Comparison of ENCODE assay signal across 8 cellular contexts in genomic region chr13:38415233-38415632, GRCh38.
DNase-seq lines count a peak whose midpoint lies in the region; ATAC-seq, FAIRE-seq and TF ChIP-seq lines count a peak whose summit lies in the region.

No MANE protein-coding gene starts in this region.

- peak; percentile 99 for ATAC-seq in GM18505 (IDR thresholded peaks at IDR 0.05; ENCODE audit: unreplicated experiment)
- ATAC-seq in GM21515 (IDR thresholded peaks at IDR 0.05; ENCODE audit: unreplicated experiment) = peak; percentile 99
- ATAC-seq in HG03520 (IDR thresholded peaks at IDR 0.05; ENCODE audit: unreplicated experiment) = peak; percentile 95
- peak; percentile 84 to 86 for ATAC-seq in right cardiac atrium
- ATAC-seq in pancreas = no peak

- H3K4me3 ChIP-seq in right cardiac atrium (ENCODE audit: low read length) (no peak overlapping the region), pancreas (no peak overlapping the region)

- no peaks in the 10 kb centered on the region for H3K36me3 ChIP-seq in pancreas

- H3K9me3 ChIP-seq in right cardiac atrium (ENCODE audit: control insufficient read depth, low read length) = no peaks in the 10 kb centered on the region
- no peaks in the 10 kb centered on the region for H3K9me3 ChIP-seq in pancreas

- H3K27me3 ChIP-seq in right cardiac atrium (ENCODE audit: control insufficient read depth, insufficient read depth) (no peaks in the 10 kb centered on the region), pancreas (no peaks in the 10 kb centered on the region)

- TF ChIP-seq CTCF in pancreas (IDR thresholded peaks at IDR 0.05) = no peak

- TF ChIP-seq POLR2A in GM18505 (IDR thresholded peaks at IDR 0.05; ENCODE audit: borderline replicate concordance, extremely low read depth, insufficient read depth, insufficient read length) = peak; percentile 43

- H3K4me1 ChIP-seq in right cardiac atrium (ENCODE audit: control insufficient read depth, insufficient read depth, low read length) (no peaks in the 10 kb centered on the region), pancreas (no peaks in the 10 kb centered on the region)

- FAIRE-seq in pancreas (lab: Jason Lieb, UNC) = no peak

- DNase-seq in right cardiac atrium = no peak
- no peak for DNase-seq in GOT3 (lab: John Stamatoyannopoulos, UW)
- DNase-seq in pancreas = no peak
- no peak for DNase-seq in COLO668 (lab: John Stamatoyannopoulos, UW; ENCODE audit: unreplicated experiment)
- DNase-seq in stimulated activated CD4-positive, alpha-beta T cell treated with anti-CD3 and anti-CD28 coated beads, Interleukin-4, amount 100 ng/mL, for 1 hour = no peak

- no peak overlapping the region for H3K27ac ChIP-seq in right cardiac atrium (ENCODE audit: low read length)
- no peak overlapping the region for H3K27ac ChIP-seq in pancreas

- 16% methylated on average over 5 of the region's 5 CpGs for WGBS in right cardiac atrium
- WGBS in pancreas, 2 donors = 43 to 46% methylated on average over 5 of the region's 5 CpGs

- intact Hi-C loops in right cardiac atrium (cut with DNase I) (no loop called here), pancreas (cut with DNase I) (no loop called here)

Comparison
In these comparisons a context has a peak if more than half of its experiments do, and no peak if none do; other contexts are left out.
1. ATAC-seq: peak in GM18505 (single experiment), GM21515 (single experiment), HG03520 (single experiment) and right cardiac atrium (2 of 2); none in pancreas (0 of 4).